Comparison of ENCODE assay signal across 8 cellular contexts in the genomic region with DNA sequence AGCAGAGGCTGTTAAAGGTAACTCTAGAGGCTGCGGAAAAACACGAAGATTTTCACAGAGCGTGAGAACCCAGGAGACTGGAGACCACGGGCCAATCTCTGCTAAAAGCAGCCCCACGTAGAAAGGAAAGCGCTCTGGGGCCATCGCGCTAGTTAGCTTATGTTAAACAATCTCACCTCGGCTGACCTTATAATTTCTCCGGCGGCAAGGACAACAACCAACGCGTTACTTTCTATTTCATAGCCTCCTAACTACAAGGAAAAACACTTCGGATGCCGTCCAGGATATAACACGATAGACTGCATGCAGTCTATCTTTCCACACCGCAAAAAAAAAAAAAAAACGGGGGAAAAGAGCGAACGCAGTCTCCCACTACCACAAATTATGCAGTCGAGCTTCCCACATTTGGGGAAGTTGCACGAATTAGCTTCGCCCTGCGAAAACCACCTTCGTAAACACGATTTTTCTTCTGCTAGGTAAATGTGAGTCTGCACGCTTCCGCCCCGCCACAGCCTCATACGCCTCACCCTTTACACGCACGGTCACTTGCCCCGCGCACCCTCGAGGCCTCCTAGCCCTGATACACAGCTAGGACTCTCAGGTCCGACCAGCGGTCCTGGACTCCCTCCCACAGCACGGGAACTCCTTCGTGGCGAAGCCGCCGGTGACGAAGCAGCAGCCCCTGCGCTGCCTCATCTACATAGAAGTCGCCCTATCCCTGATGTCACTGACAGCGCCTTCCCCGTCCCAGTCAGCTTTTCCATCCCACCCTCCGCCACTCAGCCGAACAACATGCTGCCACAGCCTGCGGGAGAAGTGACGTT.
DNase-seq lines count a peak whose midpoint lies in the region; ATAC-seq and TF ChIP-seq lines count a peak whose summit lies in the region.

No MANE protein-coding gene starts in this region.

- peaks cover 24% of the 10 kb centered on the region for H3K9me3 Mint-ChIP-seq in activated naive CD4-positive, alpha-beta T cell treated with anti-CD3 and anti-CD28 coated beads, Interleukin-2, amount 50 U/mL, for 24 hours

- H2AFZ ChIP-seq in parathyroid adenoma: peak overlapping the region; percentile 46

- peak overlapping the region; percentile 98 for H3K9ac ChIP-seq in HUES64 (ENCODE audit: low read depth, low read length)
- H3K9ac ChIP-seq in parathyroid adenoma: no peak overlapping the region

- H3K4me3 Mint-ChIP-seq in activated naive CD4-positive, alpha-beta T cell treated with anti-CD3 and anti-CD28 coated beads, Interleukin-2, amount 50 U/mL, for 24 hours: peak overlapping the region; percentile 94

- H3K4me3 ChIP-seq in HUES64 (ENCODE audit: low read length) (peak overlapping the region; percentile 89), cardiac muscle cell (peak overlapping the region; percentile 42), parathyroid adenoma (ENCODE audit: low read depth, low read length) (peak overlapping the region; percentile 55), tibial artery (peak overlapping the region; percentile 52 to 59)

- peak; percentile 97 for DNase-seq in COLO829 (ENCODE audit: low spot score)
- peak; percentile 39 for DNase-seq in SIG-M5 (lab: John Stamatoyannopoulos, UW)
- peak; percentile 81 to 90 for DNase-seq in cardiac muscle cell (ENCODE audit: low read depth in 1 of 2, low spot score in 1 of 2)
- peak; percentile 64 to 82 for DNase-seq in tibial artery

- ATAC-seq in GM21367 (IDR thresholded peaks at IDR 0.05; ENCODE audit: unreplicated experiment): peak; percentile 66

- H3K27me3 ChIP-seq in HUES64 (ENCODE audit: insufficient read depth, low read length) (peaks cover 64% of the 10 kb centered on the region), cardiac muscle cell (peaks cover 47% of the 10 kb centered on the region), parathyroid adenoma (ENCODE audit: control insufficient read depth, insufficient read depth, low read length) (no peaks in the 10 kb centered on the region), tibial artery (peaks cover 0 to 24% of the 10 kb centered on the region in 2 donors)

- no peaks in the 10 kb centered on the region for H3K79me2 ChIP-seq in parathyroid adenoma

- H3K36me3 ChIP-seq in HUES64 (ENCODE audit: insufficient read depth, low read length) (no peaks in the 10 kb centered on the region), cardiac muscle cell (no peaks in the 10 kb centered on the region), parathyroid adenoma (ENCODE audit: control insufficient read depth, insufficient read depth, low read length) (no peaks in the 10 kb centered on the region), tibial artery (no peaks in the 10 kb centered on the region)

- peaks cover 33% of the 10 kb centered on the region for H3K4me1 Mint-ChIP-seq in activated naive CD4-positive, alpha-beta T cell treated with anti-CD3 and anti-CD28 coated beads, Interleukin-2, amount 50 U/mL, for 24 hours

- intact Hi-C loops in tibial artery (cut with DNase I; ENCODE audit: low total_unique reads): no loop called here

- H3K4me1 ChIP-seq in HUES64 (ENCODE audit: insufficient read depth, low read length): peaks cover 11% of the 10 kb centered on the region
- H3K4me1 ChIP-seq in cardiac muscle cell (ENCODE audit: low read depth): no peaks in the 10 kb centered on the region
- H3K4me1 ChIP-seq in parathyroid adenoma: no peaks in the 10 kb centered on the region
- peaks cover 0 to 22% (median 17%) of the 10 kb centered on the region in 4 donors for H3K4me1 ChIP-seq in tibial artery

- H3K27me3 Mint-ChIP-seq in activated naive CD4-positive, alpha-beta T cell treated with anti-CD3 and anti-CD28 coated beads, Interleukin-2, amount 50 U/mL, for 24 hours: peaks cover 56% of the 10 kb centered on the region

- WGBS in HUES64: under 1% methylated on average over 51 of the region's 51 CpGs

- H3K9me3 ChIP-seq in HUES64 (ENCODE audit: insufficient read depth, low read depth, low read length) (no peaks in the 10 kb centered on the region), cardiac muscle cell (ENCODE audit: low read depth) (no peaks in the 10 kb centered on the region), parathyroid adenoma (ENCODE audit: control insufficient read depth, low read length) (no peaks in the 10 kb centered on the region), tibial artery (peaks cover 0 to 4% (median 0%) of the 10 kb centered on the region in 3 donors)

- H3K27ac ChIP-seq in HUES64 (ENCODE audit: low read depth, low read length) (peak overlapping the region; percentile 96), cardiac muscle cell (peak overlapping the region; percentile 95), parathyroid adenoma (no peak overlapping the region), tibial artery (peak overlapping the region; percentile 56 to 75)

- peak overlapping the region; percentile 93 for H3K4me2 ChIP-seq in parathyroid adenoma (ENCODE audit: low read length)

- peak; percentile 3 for TF ChIP-seq CTCF in cardiac muscle cell (IDR thresholded peaks at IDR 0.05; ENCODE audit: low read depth, low read length)
- TF ChIP-seq CTCF in parathyroid adenoma (IDR thresholded peaks at IDR 0.05): no peak
- TF ChIP-seq CTCF in tibial artery (IDR thresholded peaks at IDR 0.05): no peak

- H3K36me3 Mint-ChIP-seq in activated naive CD4-positive, alpha-beta T cell treated with anti-CD3 and anti-CD28 coated beads, Interleukin-2, amount 50 U/mL, for 24 hours: peaks cover 8% of the 10 kb centered on the region

- peak overlapping the region; percentile 100 for H3K27ac Mint-ChIP-seq in activated naive CD4-positive, alpha-beta T cell treated with anti-CD3 and anti-CD28 coated beads, Interleukin-2, amount 50 U/mL, for 24 hours

Comparison
In these comparisons a context has a peak if more than half of its experiments do, and no peak if none do; other contexts are left out.
1. DNase-seq: peak in every context shown above with its lines; median percentile 97 in COLO829; 86 in cardiac muscle cell; 73 in tibial artery; 39 in SIG-M5.